Comparison of ENCODE assay signal across 8 cellular contexts in the genomic region with DNA sequence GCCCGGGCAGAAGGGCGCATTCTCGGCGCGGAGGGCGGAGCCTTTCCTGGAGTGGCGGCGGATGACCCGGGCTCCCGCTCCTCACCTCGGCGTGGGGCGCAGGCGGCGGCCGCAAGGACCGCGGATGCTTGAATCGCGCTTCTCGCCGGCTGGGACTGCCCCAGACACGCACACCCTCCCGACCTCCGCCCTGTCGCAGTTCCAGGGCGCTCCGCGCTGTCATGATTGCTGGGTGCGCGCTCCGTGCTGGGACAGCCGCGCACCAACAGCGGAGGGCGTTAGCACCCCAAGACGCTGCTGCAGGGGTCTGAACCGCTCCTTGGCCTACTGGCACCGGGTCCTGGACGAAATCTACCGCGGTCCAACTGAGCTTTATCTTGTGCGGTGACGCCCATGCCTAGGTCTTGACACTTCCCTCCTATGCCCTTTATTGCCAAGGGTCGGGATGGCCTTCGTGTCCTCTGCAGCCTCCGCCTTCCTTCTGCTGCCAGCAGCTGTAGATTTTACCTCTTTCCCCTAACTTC. TPM values are rescaled to one million over a fixed set of nuclear protein-coding genes. Genes with fewer than 3 reads are reported as not detected.
DNase-seq lines count a peak whose midpoint lies in the region; ATAC-seq and TF ChIP-seq lines count a peak whose summit lies in the region.

No MANE protein-coding gene starts in this region.

- peaks cover 22% of the 10 kb centered on the region for H3K27me3 ChIP-seq in cardiac muscle cell

- no peaks in the 10 kb centered on the region for H3K36me3 ChIP-seq in cardiac muscle cell

- no peaks in the 10 kb centered on the region for H3K4me1 ChIP-seq in cardiac muscle cell (ENCODE audit: low read depth)

- intact Hi-C loops in posterior vena cava (cut with DNase I): no loop called here

- DNase-seq in HFF-Myc (ENCODE audit: extremely low read depth, low read depth) (no peak), cardiac muscle cell (ENCODE audit: low read depth in 1 of 2, low spot score in 1 of 2) (peak; percentile 18 to 37), posterior vena cava (ENCODE audit: low spot score) (peak; percentile 79), SW480 (ENCODE audit: low spot score) (no peak), activated gamma-delta T cell treated with Interleukin-2 at 50 U/mL for 16 hours (no peak)
- peak; percentile 17 to 32 for DNase-seq in activated CD4-positive, alpha-beta T cell treated with anti-CD3 and anti-CD28 coated beads, Interleukin-2, amount 50 U/mL, for 48 hours
- DNase-seq in effector CD8-positive, alpha-beta T cell (lab: John Stamatoyannopoulos, UW): no peak

- TF ChIP-seq CTCF in HFF-Myc (IDR thresholded peaks at IDR 0.05; ENCODE audit: low read depth, low read length, missing control alignments) (no peak), cardiac muscle cell (IDR thresholded peaks at IDR 0.05; ENCODE audit: low read depth, low read length) (no peak)

- ATAC-seq in GM18505 (IDR thresholded peaks at IDR 0.05; ENCODE audit: unreplicated experiment): peak; percentile 63

- TF ChIP-seq POLR2A in GM18505 (IDR thresholded peaks at IDR 0.05; ENCODE audit: borderline replicate concordance, extremely low read depth, insufficient read depth, insufficient read length): no peak

- H3K4me3 ChIP-seq in HFF-Myc (replicated peaks; ENCODE audit: low read depth, low read length): 0 out of 2 replicates have a peak overlapping the region, but pooled peaks have one; percentile 8
- H3K4me3 ChIP-seq in cardiac muscle cell: peak overlapping the region; percentile 26

- no peak overlapping the region for H3K27ac ChIP-seq in cardiac muscle cell

- no peaks in the 10 kb centered on the region for H3K9me3 ChIP-seq in cardiac muscle cell (ENCODE audit: low read depth)

RNA-seq across cellular contexts. Expression of a gene that starts 43.3 kb away (rescaled TPM):
- total RNA-seq in cardiac muscle cell: 6.7 and 7.5 TPM in 2 replicates
- polyA plus RNA-seq in cardiac muscle cell: 4.7 and 7.7 TPM in 2 replicates
- 1 to 10 TPM; 4.4 to 5.6 TPM for total RNA-seq in posterior vena cava

Comparison
In these comparisons a context has a peak if more than half of its experiments do, and no peak if none do; other contexts are left out.
1. DNase-seq: peak in activated CD4-positive, alpha-beta T cell treated with anti-CD3 and anti-CD28 coated beads, Interleukin-2, amount 50 U/mL, for 48 hours (2 of 2), cardiac muscle cell (2 of 2) and posterior vena cava (single experiment); none in HFF-Myc (single experiment), SW480 (single experiment), activated gamma-delta T cell treated with Interleukin-2 at 50 U/mL for 16 hours (single experiment) and effector CD8-positive, alpha-beta T cell (single experiment).